In genomic region chr16:8674413-8675022, GRCh38 we compare ENCODE assay signal across 8 cellular contexts. TPM values are rescaled to one million over a fixed set of nuclear protein-coding genes. Genes with fewer than 3 reads are reported as not detected.
DNase-seq lines count a peak whose midpoint lies in the region; ATAC-seq and TF ChIP-seq lines count a peak whose summit lies in the region.

ABAT (plus strand) TSS chr16:8674617; CDS start chr16:8735740, 61,123 bp downstream.

- H3K36me3 ChIP-seq in liver (ENCODE audit: control insufficient read depth in 4 of 4, insufficient read depth in 3 of 4, low read depth in 1 of 4, low read length in 3 of 4), result peaks cover 0 to 2% (median 0%) of the 10 kb centered on the region in 4 donors

- DNase-seq in Ammon's horn (ENCODE audit: low spot score), result peak; percentile 93
- DNase-seq in NCI-H510A (lab: John Stamatoyannopoulos, UW), result peak; percentile 52
- peak; percentile 85 for DNase-seq in activated CD4-positive, alpha-beta T cell treated with anti-CD3 and anti-CD28 coated beads, Interleukin-2, amount 50 U/mL, for 1 hour
- DNase-seq in dedifferentiated amniotic fluid mesenchymal stem cell (ENCODE audit: extremely low spot score), result peak; percentile 65
- peak; percentile 86 for DNase-seq in stimulated activated CD4-positive, alpha-beta T cell treated with anti-CD3 and anti-CD28 coated beads, Interleukin-4, amount 100 ng/mL, for 1 hour

- peak in 1 of 2 donors; percentile 44 for TF ChIP-seq RAD21 in liver (IDR thresholded peaks at IDR 0.05)

- peaks cover 0 to 51% (median 42%) of the 10 kb centered on the region in 4 donors for H3K4me1 ChIP-seq in liver (ENCODE audit: control insufficient read depth in 4 of 4, insufficient read depth in 4 of 4, low read length in 3 of 4)

- TF ChIP-seq CTCF in liver (IDR thresholded peaks at IDR 0.05; ENCODE audit: low read depth, low read length, missing input control), result no peak

- peak; percentile 100 for ATAC-seq in GM19035 (IDR thresholded peaks at IDR 0.05; ENCODE audit: unreplicated experiment)
- peak; percentile 99 for ATAC-seq in HG03196 (IDR thresholded peaks at IDR 0.05; ENCODE audit: unreplicated experiment)

- under 1% methylated on average over 49 of the region's 49 CpGs for WGBS in liver

- peak within 1 kb of the TSS; percentile 66 for H3K27ac ChIP-seq in liver (ENCODE audit: low read depth in 1 of 2, low read length in 2 of 2)

- H3K9me3 ChIP-seq in liver (ENCODE audit: control insufficient read depth in 4 of 4, low read length in 3 of 4), result no peaks in the 10 kb centered on the region

- H3K4me3 ChIP-seq in liver (ENCODE audit: low read depth in 1 of 3, low read length in 3 of 3), result peak within 1 kb of the TSS; percentile 78 to 96 (median 87)

- no peaks in the 10 kb centered on the region for H3K27me3 ChIP-seq in liver (ENCODE audit: control insufficient read depth in 4 of 4, insufficient read depth in 4 of 4, low read length in 3 of 4)

- peak within 1 kb of the TSS; percentile 35 to 78 for H3K9ac ChIP-seq in liver (ENCODE audit: low read depth in 1 of 2, low read length in 2 of 2)

TF ChIP-seq in liver, 16 proteins besides CTCF, POLR2A, EP300 and RAD21:
- TF ChIP-seq HNF4G (IDR thresholded peaks at IDR 0.05), result peak; percentile 40
- no peak for TF ChIP-seq YY1 (IDR thresholded peaks at IDR 0.05)
- TF ChIP-seq REST (IDR thresholded peaks at IDR 0.05), result peak; percentile 29
- no peak for TF ChIP-seq EGR1 (IDR thresholded peaks at IDR 0.05; ENCODE audit: low read depth in 2 of 2)
- TF ChIP-seq SP1 (IDR thresholded peaks at IDR 0.05), result peak; percentile 69
- TF ChIP-seq HNF4A (conservative IDR thresholded peaks at IDR 0.05), result peak in 1 of 2 donors; percentile 38

RNA-seq across cellular contexts. Expression of gene ABAT, which starts in this region (rescaled TPM):
- total RNA-seq in liver, result 100 to 1,000 TPM in 1 of 2 donors, 10 to 100 TPM in 1; 52.4 to 201 TPM
- 100 to 1,000 TPM in 1 of 2 donors, 10 to 100 TPM in 1; 81.6 to 205 TPM for polyA plus RNA-seq in liver

Comparison
In these comparisons a context has a peak if more than half of its experiments do, and no peak if none do; other contexts are left out.
1. Peak in every context shown above with its lines: DNase-seq, ATAC-seq, H3K4me3 ChIP-seq and H3K27ac ChIP-seq.